2 cellular contexts compared by ENCODE assay signal in genomic region chr12:96395236-96395635, GRCh38.
TF ChIP-seq lines count a peak whose summit lies in the region.

No MANE protein-coding gene starts in this region.

TF ChIP-seq in HepG2, 621 proteins besides CTCF, POLR2A, EP300 and RAD21:
- TF ChIP-seq U2AF1 (optimal IDR thresholded peaks at IDR 0.05; ENCODE audit: low read depth, low read length) (no peak), ZNF549 (CRISPR knock-in tag; IDR thresholded peaks at IDR 0.05) (no peak), GMEB2 (CRISPR knock-in tag; IDR thresholded peaks at IDR 0.05; ENCODE audit: low read depth) (no peak), ATF7-NPFF (CRISPR knock-in tag; IDR thresholded peaks at IDR 0.05; ENCODE audit: low read depth) (no peak), ZFAT (CRISPR knock-in tag; conservative IDR thresholded peaks at IDR 0.05) (no peak), ZNF263 (CRISPR knock-in tag; IDR thresholded peaks at IDR 0.05) (no peak), ZNF253 (CRISPR knock-in tag; IDR thresholded peaks at IDR 0.05; ENCODE audit: borderline replicate concordance) (no peak), FOXP1 (IDR thresholded peaks at IDR 0.05) (no peak), FOXP1 (CRISPR knock-in tag; IDR thresholded peaks at IDR 0.05) (no peak), PPARG (CRISPR knock-in tag; conservative IDR thresholded peaks at IDR 0.05) (no peak), ZNF800 (CRISPR knock-in tag; IDR thresholded peaks at IDR 0.05) (no peak), ZNF207 (IDR thresholded peaks at IDR 0.05; ENCODE audit: borderline replicate concordance) (no peak), MAZ (IDR thresholded peaks at IDR 0.05; ENCODE audit: borderline replicate concordance, low read depth, low read length) (no peak), MAZ (CRISPR knock-in tag; IDR thresholded peaks at IDR 0.05; ENCODE audit: low read depth) (no peak), SP5 (CRISPR knock-in tag; IDR thresholded peaks at IDR 0.05; ENCODE audit: borderline replicate concordance, low read depth) (no peak), NFATC3 (CRISPR knock-in tag; IDR thresholded peaks at IDR 0.05) (no peak)
- TF ChIP-seq, protein P1, sequence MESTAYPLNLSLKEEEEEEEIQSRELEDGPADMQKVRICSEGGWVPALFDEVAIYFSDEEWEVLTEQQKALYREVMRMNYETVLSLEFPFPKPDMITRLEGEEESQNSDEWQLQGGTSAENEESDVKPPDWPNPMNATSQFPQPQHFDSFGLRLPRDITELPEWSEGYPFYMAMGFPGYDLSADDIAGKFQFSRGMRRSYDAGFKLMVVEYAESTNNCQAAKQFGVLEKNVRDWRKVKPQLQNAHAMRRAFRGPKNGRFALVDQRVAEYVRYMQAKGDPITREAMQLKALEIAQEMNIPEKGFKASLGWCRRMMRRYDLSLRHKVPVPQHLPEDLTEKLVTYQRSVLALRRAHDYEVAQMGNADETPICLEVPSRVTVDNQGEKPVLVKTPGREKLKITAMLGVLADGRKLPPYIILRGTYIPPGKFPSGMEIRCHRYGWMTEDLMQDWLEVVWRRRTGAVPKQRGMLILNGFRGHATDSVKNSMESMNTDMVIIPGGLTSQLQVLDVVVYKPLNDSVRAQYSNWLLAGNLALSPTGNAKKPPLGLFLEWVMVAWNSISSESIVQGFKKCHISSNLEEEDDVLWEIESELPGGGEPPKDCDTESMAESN (CRISPR knock-in tag; conservative IDR thresholded peaks at IDR 0.05), result no peak

TF ChIP-seq in GM12878, 131 proteins besides CTCF, POLR2A, EP300 and RAD21:
- TF ChIP-seq MYC (IDR thresholded peaks at IDR 0.05; ENCODE audit: insufficient read depth, insufficient read length, insufficient replicate concordance, low read length, severe bottlenecking) (no peak), ZNF274 (IDR thresholded peaks at IDR 0.05; ENCODE audit: insufficient read depth, insufficient read length) (no peak), ZNF24 (IDR thresholded peaks at IDR 0.05) (no peak), USF1 (IDR thresholded peaks at IDR 0.05; ENCODE audit: borderline replicate concordance, extremely low read length, insufficient read depth, low read depth, low read length) (no peak), ZNF207 (IDR thresholded peaks at IDR 0.05; ENCODE audit: borderline replicate concordance) (no peak), CHD4 (IDR thresholded peaks at IDR 0.05) (no peak), FOXK2 (IDR thresholded peaks at IDR 0.05) (no peak)
